19 cellular contexts compared by ENCODE assay signal in genomic region chr18:79305976-79306375, GRCh38.
DNase-seq lines count a peak whose midpoint lies in the region; ATAC-seq and TF ChIP-seq lines count a peak whose summit lies in the region.
"Had no signal": no experiment of that assay in that cellular context is flagged by ENCODE, and none has a peak within 500 bp of the region (broad histone marks: within the 10 kb centered on the region; RNA-seq: fewer than 3 reads in every experiment).

No MANE protein-coding gene starts in this region.

- H3K4me3 Mint-ChIP-seq in brain, result peak overlapping the region in 2 of 5 experiments; percentile 19 to 46
- H3K4me3 Mint-ChIP-seq in nephron progenitor cell, result no peak overlapping the region
- no peak overlapping the region for H3K4me3 Mint-ChIP-seq in T-helper 17 cell
- H3K4me3 Mint-ChIP-seq: CD4-positive, CD25-positive, alpha-beta regulatory T cell; CD8-positive, alpha-beta memory T cell; H9 had no signal

- H3K36me3 Mint-ChIP-seq in brain, result peaks cover 34% of the 10 kb centered on the region
- peaks cover 34% of the 10 kb centered on the region for H3K36me3 Mint-ChIP-seq in nephron progenitor cell (ENCODE audit: low read depth)
- H3K36me3 Mint-ChIP-seq in T-helper 17 cell (ENCODE audit: low read depth), result peaks cover 7% of the 10 kb centered on the region

- no peaks in the 10 kb centered on the region for H3K9me3 Mint-ChIP-seq in brain
- no peaks in the 10 kb centered on the region for H3K9me3 Mint-ChIP-seq in nephron progenitor cell
- H3K9me3 Mint-ChIP-seq: CD8-positive, alpha-beta memory T cell; H9 had no signal

- DNase-seq in NCI-H2227 treated with DMSO at 0.1 percent for 48 hours (lab: John Stamatoyannopoulos, UW), result peak; percentile 68
- no peak for DNase-seq in nephron progenitor cell
- peak; percentile 82 for DNase-seq in retina
- no peak for DNase-seq in iPS-NIHi7 (ENCODE audit: extremely low spot score)
- no peak for DNase-seq in T-helper 17 cell
- no peak for DNase-seq in activated T-cell treated with anti-CD3 and anti-CD28 coated beads, Interleukin-2, amount 50 U/mL, for 1 hour
- DNase-seq: ACHN; BE2C; C1 segment of cervical spinal cord; CD4-positive, CD25-positive, alpha-beta regulatory T cell; CD8-positive, alpha-beta memory T cell; COR-L47; DMS 273 treated with DMSO at 0.1 percent for 48 hours; DMS53; DND-41; EL; H9 had no signal

- TF ChIP-seq CTCF in brain (conservative IDR thresholded peaks at IDR 0.05), result no peak
- no peak for TF ChIP-seq CTCF in nephron progenitor cell (IDR thresholded peaks at IDR 0.05)

- H3K27ac Mint-ChIP-seq in brain (peak overlapping the region in 4 of 5 experiments; percentile 11 to 82 (median 27)), nephron progenitor cell (peak overlapping the region; percentile 26), T-helper 17 cell (no peak overlapping the region)
- H3K27ac Mint-ChIP-seq: CD4-positive, CD25-positive, alpha-beta regulatory T cell; CD8-positive, alpha-beta memory T cell; H9 had no signal

- H3K9me3 ChIP-seq in T-helper 17 cell (ENCODE audit: control insufficient read depth, low read length, poor library complexity, severe bottlenecking), result no peaks in the 10 kb centered on the region
- H3K9me3 ChIP-seq: BE2C had no signal

- peaks cover 38% of the 10 kb centered on the region for H3K4me1 Mint-ChIP-seq in brain
- no peaks in the 10 kb centered on the region for H3K4me1 Mint-ChIP-seq in nephron progenitor cell
- H3K4me1 Mint-ChIP-seq in T-helper 17 cell, result peaks cover 3% of the 10 kb centered on the region
- H3K4me1 Mint-ChIP-seq: H9 had no signal

- H3K27me3 Mint-ChIP-seq in brain (no peaks in the 10 kb centered on the region), nephron progenitor cell (ENCODE audit: low read depth, poor library complexity) (no peaks in the 10 kb centered on the region), T-helper 17 cell (no peaks in the 10 kb centered on the region)
- H3K27me3 Mint-ChIP-seq: CD4-positive, CD25-positive, alpha-beta regulatory T cell; CD8-positive, alpha-beta memory T cell had no signal

- no peak for ATAC-seq in T-helper 17 cell
- ATAC-seq: GM12878 had no signal

Comparison
In these comparisons a context has a peak if more than half of its experiments do, and no peak if none do; other contexts are left out.
1. DNase-seq: peak in NCI-H2227 treated with DMSO at 0.1 percent for 48 hours (single experiment) and retina (single experiment); none in nephron progenitor cell (single experiment), iPS-NIHi7 (single experiment), T-helper 17 cell (0 of 3) and activated T-cell treated with anti-CD3 and anti-CD28 coated beads, Interleukin-2, amount 50 U/mL, for 1 hour (single experiment).